In the genomic region with DNA sequence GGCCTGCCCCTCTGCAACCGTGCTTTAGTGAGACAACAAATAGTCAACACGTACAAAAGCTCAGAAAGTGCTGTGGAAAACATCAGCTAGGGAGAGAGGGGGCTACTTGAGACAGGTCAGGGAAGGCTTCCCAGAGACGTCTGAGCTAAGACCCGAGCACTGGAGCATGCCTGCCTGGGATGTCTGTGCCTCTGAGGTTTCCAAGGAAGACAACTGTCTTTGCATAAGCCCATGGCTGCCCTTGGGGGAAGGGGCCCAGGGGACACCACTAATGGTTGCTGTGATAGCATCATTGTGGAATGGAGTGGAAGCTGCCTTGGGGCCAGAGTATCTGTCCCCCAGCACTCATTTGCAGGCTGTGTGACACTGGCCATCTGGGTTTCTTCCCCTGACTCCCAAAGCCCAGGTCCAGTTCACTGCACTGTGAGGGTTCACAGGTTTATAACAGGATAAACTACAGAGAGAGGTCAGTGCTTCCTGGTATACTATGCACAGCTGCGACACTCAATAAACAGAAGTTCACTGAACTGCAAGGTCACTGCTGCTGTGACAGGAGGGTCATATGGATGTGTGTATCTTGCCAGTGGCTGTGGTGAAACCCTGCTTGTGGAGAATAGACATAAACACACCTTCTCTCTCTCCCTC, we compare ENCODE assay signal across 1 cellular context.
TF ChIP-seq lines count a peak whose summit lies in the region.

No MANE protein-coding gene starts in this region.

TF ChIP-seq in HepG2, 621 proteins besides CTCF, POLR2A, EP300 and RAD21 (continued from another document and continues in another):
- TF ChIP-seq RERE (CRISPR knock-in tag; IDR thresholded peaks at IDR 0.05; ENCODE audit: low read depth), result 0 out of 2 replicates have a peak, but pooled peaks have one; percentile 55
- no peak for TF ChIP-seq ZFP62 (CRISPR knock-in tag; IDR thresholded peaks at IDR 0.05)
- TF ChIP-seq, protein P1, sequence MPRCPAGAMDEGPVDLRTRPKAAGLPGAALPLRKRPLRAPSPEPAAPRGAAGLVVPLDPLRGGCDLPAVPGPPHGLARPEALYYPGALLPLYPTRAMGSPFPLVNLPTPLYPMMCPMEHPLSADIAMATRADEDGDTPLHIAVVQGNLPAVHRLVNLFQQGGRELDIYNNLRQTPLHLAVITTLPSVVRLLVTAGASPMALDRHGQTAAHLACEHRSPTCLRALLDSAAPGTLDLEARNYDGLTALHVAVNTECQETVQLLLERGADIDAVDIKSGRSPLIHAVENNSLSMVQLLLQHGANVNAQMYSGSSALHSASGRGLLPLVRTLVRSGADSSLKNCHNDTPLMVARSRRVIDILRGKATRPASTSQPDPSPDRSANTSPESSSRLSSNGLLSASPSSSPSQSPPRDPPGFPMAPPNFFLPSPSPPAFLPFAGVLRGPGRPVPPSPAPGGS (CRISPR knock-in tag; IDR thresholded peaks at IDR 0.05), result peak; percentile 90; the same call in 1 of the 2 replicates
- no peak for TF ChIP-seq MXD3 (CRISPR knock-in tag; IDR thresholded peaks at IDR 0.05)
- TF ChIP-seq ZNF564 (CRISPR knock-in tag; IDR thresholded peaks at IDR 0.05), result peak; percentile 72; the same call in 1 of the 2 replicates
- TF ChIP-seq ZNF234 (CRISPR knock-in tag; conservative IDR thresholded peaks at IDR 0.05), result no peak
- TF ChIP-seq ZNF383 (CRISPR knock-in tag; IDR thresholded peaks at IDR 0.05; ENCODE audit: borderline replicate concordance), result no peak
- no peak for TF ChIP-seq ZNF513 (CRISPR knock-in tag; conservative IDR thresholded peaks at IDR 0.05)
- TF ChIP-seq ARHGAP35 (CRISPR knock-in tag; IDR thresholded peaks at IDR 0.05; ENCODE audit: borderline replicate concordance), result no peak
- TF ChIP-seq ZNF207 (IDR thresholded peaks at IDR 0.05; ENCODE audit: borderline replicate concordance), result no peak
- TF ChIP-seq, protein P2, sequence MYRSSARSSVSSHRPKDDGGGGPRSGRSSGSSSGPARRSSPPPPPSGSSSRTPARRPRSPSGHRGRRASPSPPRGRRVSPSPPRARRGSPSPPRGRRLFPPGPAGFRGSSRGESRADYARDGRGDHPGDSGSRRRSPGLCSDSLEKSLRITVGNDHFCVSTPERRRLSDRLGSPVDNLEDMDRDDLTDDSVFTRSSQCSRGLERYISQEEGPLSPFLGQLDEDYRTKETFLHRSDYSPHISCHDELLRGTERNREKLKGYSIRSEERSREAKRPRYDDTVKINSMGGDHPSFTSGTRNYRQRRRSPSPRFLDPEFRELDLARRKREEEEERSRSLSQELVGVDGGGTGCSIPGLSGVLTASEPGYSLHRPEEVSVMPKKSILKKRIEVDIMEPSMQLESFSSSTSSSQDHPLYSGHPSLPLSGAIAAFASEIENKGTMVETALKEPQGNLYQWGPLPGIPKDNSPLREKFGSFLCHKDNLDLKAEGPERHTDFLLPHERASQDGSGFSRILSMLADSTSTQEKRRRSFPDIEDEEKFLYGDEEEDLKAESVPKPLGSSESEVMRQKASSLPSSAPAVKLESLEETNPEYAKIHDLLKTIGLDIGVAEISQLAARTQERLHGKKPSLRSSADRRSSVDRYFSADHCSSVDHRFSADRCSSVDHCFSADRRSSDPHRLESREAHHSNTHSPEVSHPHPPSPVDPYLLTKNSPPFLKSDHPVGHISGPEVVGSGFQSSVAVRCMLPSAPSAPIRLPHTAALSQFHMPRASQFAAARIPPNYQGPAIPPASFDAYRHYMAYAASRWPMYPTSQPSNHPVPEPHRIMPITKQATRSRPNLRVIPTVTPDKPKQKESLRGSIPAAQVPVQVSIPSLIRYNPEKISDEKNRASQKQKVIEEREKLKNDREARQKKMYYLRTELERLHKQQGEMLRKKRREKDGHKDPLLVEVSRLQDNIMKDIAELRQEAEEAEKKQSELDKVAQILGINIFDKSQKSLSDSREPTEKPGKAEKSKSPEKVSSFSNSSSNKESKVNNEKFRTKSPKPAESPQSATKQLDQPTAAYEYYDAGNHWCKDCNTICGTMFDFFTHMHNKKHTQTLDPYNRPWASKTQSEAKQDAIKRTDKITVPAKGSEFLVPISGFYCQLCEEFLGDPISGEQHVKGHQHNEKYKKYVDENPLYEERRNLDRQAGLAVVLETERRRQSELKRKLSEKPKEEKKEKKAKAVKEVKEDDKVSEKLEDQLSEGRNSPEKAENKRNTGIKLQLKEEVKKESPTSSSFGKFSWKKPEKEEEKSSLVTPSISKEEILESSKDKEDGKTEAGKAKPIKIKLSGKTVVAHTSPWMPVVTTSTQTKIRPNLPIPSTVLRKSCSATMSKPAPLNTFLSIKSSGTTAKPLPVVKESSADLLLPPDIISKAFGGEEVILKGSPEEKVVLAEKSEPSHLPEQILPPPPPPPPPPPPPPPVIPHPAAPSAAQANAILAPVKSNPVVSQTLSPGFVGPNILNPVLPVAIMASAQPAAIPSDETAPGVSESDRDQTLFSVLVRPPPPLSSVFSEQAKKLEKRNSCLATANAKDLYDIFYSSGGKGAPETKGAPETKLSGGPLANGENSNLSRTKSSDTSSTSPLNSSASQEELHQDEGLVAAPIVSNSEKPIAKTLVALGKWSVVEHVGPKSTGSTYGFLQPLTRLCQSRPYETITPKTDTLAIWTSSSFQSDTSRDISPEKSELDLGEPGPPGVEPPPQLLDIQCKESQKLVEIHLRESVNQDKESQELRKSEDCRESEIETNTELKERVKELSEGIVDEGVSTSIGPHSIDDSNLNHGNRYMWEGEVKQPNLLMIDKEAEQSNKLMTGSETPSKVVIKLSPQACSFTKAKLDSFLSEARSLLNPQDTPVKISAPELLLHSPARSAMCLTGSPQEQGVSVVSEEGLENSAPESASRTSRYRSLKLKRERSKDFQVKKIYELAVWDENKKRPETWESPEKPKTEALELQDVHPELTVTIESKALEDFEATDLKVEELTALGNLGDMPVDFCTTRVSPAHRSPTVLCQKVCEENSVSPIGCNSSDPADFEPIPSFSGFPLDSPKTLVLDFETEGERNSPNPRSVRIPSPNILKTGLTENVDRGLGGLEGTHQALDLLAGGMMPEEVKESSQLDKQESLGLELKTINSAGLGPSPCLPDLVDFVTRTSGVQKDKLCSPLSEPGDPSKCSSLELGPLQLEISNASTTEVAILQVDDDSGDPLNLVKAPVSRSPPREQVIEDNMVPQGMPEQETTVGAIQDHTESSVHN (CRISPR knock-in tag; IDR thresholded peaks at IDR 0.05), result peak; percentile 41; the same call in 1 of the 2 replicates
- no peak for TF ChIP-seq KLF9 (CRISPR knock-in tag; IDR thresholded peaks at IDR 0.05; ENCODE audit: low read depth)
- TF ChIP-seq XRCC5 (optimal IDR thresholded peaks at IDR 0.05; ENCODE audit: low read length), result peak; percentile 55
- TF ChIP-seq ISX (CRISPR knock-in tag; conservative IDR thresholded peaks at IDR 0.05), result no peak
- TF ChIP-seq THAP7 (CRISPR knock-in tag; IDR thresholded peaks at IDR 0.05), result no peak
- TF ChIP-seq CBX2 (IDR thresholded peaks at IDR 0.05; ENCODE audit: low read depth, low read length), result no peak
- no peak for TF ChIP-seq CBX2 (CRISPR knock-in tag; IDR thresholded peaks at IDR 0.05; ENCODE audit: low read depth)
- TF ChIP-seq ADNP (CRISPR knock-in tag; IDR thresholded peaks at IDR 0.05), result no peak
- TF ChIP-seq ZNF350 (CRISPR knock-in tag; IDR thresholded peaks at IDR 0.05; ENCODE audit: borderline replicate concordance, low read depth), result peak; percentile 66
- TF ChIP-seq ZNF282 (IDR thresholded peaks at IDR 0.05; ENCODE audit: partially characterized antibody), result no peak
- TF ChIP-seq, protein P3, sequence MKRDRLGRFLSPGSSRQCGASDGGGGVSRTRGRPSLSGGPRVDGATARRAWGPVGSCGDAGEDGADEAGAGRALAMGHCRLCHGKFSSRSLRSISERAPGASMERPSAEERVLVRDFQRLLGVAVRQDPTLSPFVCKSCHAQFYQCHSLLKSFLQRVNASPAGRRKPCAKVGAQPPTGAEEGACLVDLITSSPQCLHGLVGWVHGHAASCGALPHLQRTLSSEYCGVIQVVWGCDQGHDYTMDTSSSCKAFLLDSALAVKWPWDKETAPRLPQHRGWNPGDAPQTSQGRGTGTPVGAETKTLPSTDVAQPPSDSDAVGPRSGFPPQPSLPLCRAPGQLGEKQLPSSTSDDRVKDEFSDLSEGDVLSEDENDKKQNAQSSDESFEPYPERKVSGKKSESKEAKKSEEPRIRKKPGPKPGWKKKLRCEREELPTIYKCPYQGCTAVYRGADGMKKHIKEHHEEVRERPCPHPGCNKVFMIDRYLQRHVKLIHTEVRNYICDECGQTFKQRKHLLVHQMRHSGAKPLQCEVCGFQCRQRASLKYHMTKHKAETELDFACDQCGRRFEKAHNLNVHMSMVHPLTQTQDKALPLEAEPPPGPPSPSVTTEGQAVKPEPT (CRISPR knock-in tag; IDR thresholded peaks at IDR 0.05; ENCODE audit: low read depth), result no peak
- peak; percentile 92 for TF ChIP-seq PAXIP1 (CRISPR knock-in tag; conservative IDR thresholded peaks at IDR 0.05)
- peak; percentile 79; the same call in 1 of the 2 replicates for TF ChIP-seq HMG20A (CRISPR knock-in tag; IDR thresholded peaks at IDR 0.05; ENCODE audit: borderline replicate concordance)
- no peak for TF ChIP-seq PTBP1 (IDR thresholded peaks at IDR 0.05; ENCODE audit: low read depth, low read length, poor library complexity, severe bottlenecking)
